26 cellular contexts compared by ENCODE assay signal in the genomic region with DNA sequence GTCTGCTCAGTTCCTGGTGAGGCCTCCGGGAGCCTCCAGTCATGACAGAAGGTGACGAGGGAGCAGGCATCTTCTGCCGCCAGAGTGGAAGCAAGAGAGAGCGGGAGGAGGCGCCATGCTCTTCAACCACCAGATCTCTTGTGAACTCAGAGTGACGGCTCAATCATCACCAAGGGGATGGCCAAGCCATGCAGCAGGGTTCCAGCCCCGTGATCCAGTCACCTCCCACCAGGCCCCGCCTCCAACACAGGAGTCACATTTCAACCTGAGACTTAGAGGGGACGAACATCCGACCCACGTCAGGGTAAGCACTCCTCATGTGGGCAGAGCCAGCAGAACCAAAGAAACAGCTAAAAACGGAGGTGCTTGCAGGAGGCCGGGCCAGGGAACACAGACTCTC.
DNase-seq lines count a peak whose midpoint lies in the region; ATAC-seq and TF ChIP-seq lines count a peak whose summit lies in the region.
"Had no signal": no experiment of that assay in that cellular context is flagged by ENCODE, and none has a peak within 500 bp of the region (broad histone marks: within the 10 kb centered on the region; RNA-seq: fewer than 3 reads in every experiment).

No MANE protein-coding gene starts in this region.

- intact Hi-C loops in left ventricle myocardium superior (cut with micrococcal nuclease) (no loop called here), Right ventricle myocardium superior (cut with DNase I) (no loop called here)

- TF ChIP-seq CTCF in endodermal cell (conservative IDR thresholded peaks at IDR 0.05) (no peak), neural progenitor cell (IDR thresholded peaks at IDR 0.05) (no peak)

- no peaks in the 10 kb centered on the region for H3K36me3 ChIP-seq in endodermal cell (ENCODE audit: control insufficient read depth, insufficient read depth, low read length)
- no peaks in the 10 kb centered on the region for H3K36me3 ChIP-seq in neural progenitor cell
- H3K36me3 ChIP-seq: BLaER1 treated with 17β-estradiol and CSF1 and Interleukin-3, amounts not matched to agents 10 nM and 100 nM had no signal

- WGBS in endodermal cell (ENCODE audit: insufficient coverage in 1 of 2, insufficient read length in 1 of 2), 2 experiments: 66 to 71% methylated on average over 12 to 13 of the region's 13 CpGs

- H3K4me1 Mint-ChIP-seq in endodermal cell (peaks cover 7% of the 10 kb centered on the region), neural progenitor cell (peaks cover 17% of the 10 kb centered on the region)
- H3K4me1 Mint-ChIP-seq: CD4-positive, alpha-beta memory T cell had no signal

- DNase-seq in left ventricle myocardium superior: peak; percentile 13
- no peak for DNase-seq in Right ventricle myocardium superior
- peak; percentile 92 for DNase-seq in endodermal cell
- peak; percentile 24 for DNase-seq in neural progenitor cell (ENCODE audit: low spot score)
- DNase-seq: AML-193; CD4-positive, alpha-beta memory T cell; COR-L47; DMS53; GDM1; Kasumi-1; NCI-H1092 treated with DMSO at 0.1 percent for 48 hours; NCI-H1436; NCI-H187; NCI-H2081 treated with DMSO at 0.1 percent for 48 hours; NCI-H524; NCI-H748 treated with DMSO at 0.1 percent for 48 hours; SK-N-SH; SW 1271 had no signal

- no peak overlapping the region for H2AFZ ChIP-seq in neural progenitor cell (replicated peaks)

- H3K9ac ChIP-seq in endodermal cell (ENCODE audit: extremely low read depth, low read length, poor library complexity, severe bottlenecking) (no peak overlapping the region), neural progenitor cell (no peak overlapping the region)
- H3K9ac ChIP-seq: BLaER1 treated with 17β-estradiol and CSF1 and Interleukin-3, amounts not matched to agents 10 nM and 100 nM; SK-N-SH had no signal

- H3K4me1 ChIP-seq in endodermal cell (ENCODE audit: control insufficient read depth, insufficient read depth, low read length): peaks cover 4% of the 10 kb centered on the region
- H3K4me1 ChIP-seq in neural progenitor cell: peaks cover 16% of the 10 kb centered on the region

- H3K4me3 ChIP-seq in endodermal cell (ENCODE audit: low read length) (no peak overlapping the region), neural progenitor cell (no peak overlapping the region)
- H3K4me3 ChIP-seq: BLaER1 treated with 17β-estradiol and CSF1 and Interleukin-3, amounts not matched to agents 10 nM and 100 nM; GM12878; K562 had no signal

- H3K27me3 Mint-ChIP-seq in endodermal cell (ENCODE audit: insufficient read depth) (peaks cover 22% of the 10 kb centered on the region), neural progenitor cell (ENCODE audit: insufficient read depth, low read depth) (peaks cover 2% of the 10 kb centered on the region)

- H3K27ac Mint-ChIP-seq in endodermal cell (no peak overlapping the region), neural progenitor cell (no peak overlapping the region)
- H3K27ac Mint-ChIP-seq: CD4-positive, alpha-beta memory T cell had no signal

- H3K9me3 Mint-ChIP-seq in endodermal cell (no peaks in the 10 kb centered on the region), neural progenitor cell (peaks cover 4% of the 10 kb centered on the region)

- no peak overlapping the region for H3K27ac ChIP-seq in endodermal cell (ENCODE audit: low read depth, low read length)
- no peak overlapping the region for H3K27ac ChIP-seq in neural progenitor cell
- H3K27ac ChIP-seq: BLaER1 treated with 17β-estradiol and CSF1 and Interleukin-3, amounts not matched to agents 10 nM and 100 nM had no signal

- no peaks in the 10 kb centered on the region for H3F3A ChIP-seq in neural progenitor cell (ENCODE audit: low read depth)

- no peak overlapping the region for H3K4me2 ChIP-seq in neural progenitor cell
- H3K4me2 ChIP-seq: BLaER1 treated with 17β-estradiol and CSF1 and Interleukin-3, amounts not matched to agents 10 nM and 100 nM; SK-N-SH had no signal

- H3K9me3 ChIP-seq in endodermal cell (ENCODE audit: control insufficient read depth, low read length) (no peaks in the 10 kb centered on the region), neural progenitor cell (ENCODE audit: low read depth) (no peaks in the 10 kb centered on the region)
- H3K9me3 ChIP-seq: BLaER1 treated with 17β-estradiol and CSF1 and Interleukin-3, amounts not matched to agents 10 nM and 100 nM; SK-N-SH had no signal

- H3K36me3 Mint-ChIP-seq in endodermal cell (ENCODE audit: low read depth) (no peaks in the 10 kb centered on the region), neural progenitor cell (no peaks in the 10 kb centered on the region)
- H3K36me3 Mint-ChIP-seq: CD4-positive, alpha-beta memory T cell had no signal

- no peaks in the 10 kb centered on the region for H3K27me3 ChIP-seq in endodermal cell (ENCODE audit: control insufficient read depth, insufficient read depth, low read length, poor library complexity, severe bottlenecking)
- H3K27me3 ChIP-seq in neural progenitor cell: no peaks in the 10 kb centered on the region

- H3K4me3 Mint-ChIP-seq in endodermal cell (no peak overlapping the region), neural progenitor cell (no peak overlapping the region)
- H3K4me3 Mint-ChIP-seq: CD4-positive, alpha-beta memory T cell had no signal

- no peaks in the 10 kb centered on the region for H4K20me1 ChIP-seq in neural progenitor cell (ENCODE audit: low read depth)

- no peak for ATAC-seq in left ventricle myocardium superior
- ATAC-seq in Right ventricle myocardium superior (ENCODE audit: poor library complexity): no peak
- no peak for ATAC-seq in HG02840 (IDR thresholded peaks at IDR 0.05; ENCODE audit: low FRiP score, unreplicated experiment)
- no peak for ATAC-seq in GM21390 (IDR thresholded peaks at IDR 0.05; ENCODE audit: unreplicated experiment)
- ATAC-seq in HG03439 (IDR thresholded peaks at IDR 0.05; ENCODE audit: unreplicated experiment): no peak
- ATAC-seq in HG03460 (IDR thresholded peaks at IDR 0.05; ENCODE audit: unreplicated experiment): no peak
- ATAC-seq: GM12878, HCT116, K562 had no signal

- H3K79me2 ChIP-seq in neural progenitor cell (ENCODE audit: low read depth): no peaks in the 10 kb centered on the region
